Comparison of ENCODE assay signal across 11 cellular contexts in genomic region chr1:157521056-157521455, GRCh38. TPM values are rescaled to one million over a fixed set of nuclear protein-coding genes. Genes with fewer than 3 reads are reported as not detected.
"Had no signal": no experiment of that assay in that cellular context is flagged by ENCODE, and none has a peak within 500 bp of the region (broad histone marks: within the 10 kb centered on the region; RNA-seq: fewer than 3 reads in every experiment).

No MANE protein-coding gene starts in this region.

- ATAC-seq: HCT116 had no signal

- FAIRE-seq: H1, H54 had no signal

- H3K9me3 Mint-ChIP-seq: H9, HFFc6 had no signal

- H3K9ac ChIP-seq: GM23248 had no signal

- H3K36me3 ChIP-seq: HAP-1 had no signal

- H3K27ac Mint-ChIP-seq: H9, HFFc6 had no signal

- H3K27ac ChIP-seq: GM23248 had no signal

- H3K4me1 Mint-ChIP-seq: H9 had no signal

- H2AFZ ChIP-seq: GM23248 had no signal

- H3K4me1 ChIP-seq: HAP-1 had no signal

- H3K4me3 Mint-ChIP-seq: H9, HFFc6 had no signal

- H3K4me3 ChIP-seq: GM23248, HAP-1 had no signal

- H3K9me3 ChIP-seq: HAP-1 had no signal

- DNase-seq: GM23248, GOT3, H7, H9, HCEC 1CT, HFFc6 had no signal

RNA-seq across cellular contexts. Expression of gene FCRL5, which starts 31.3 kb away (rescaled TPM):
- total RNA-seq: GM23248, H4, HFFc6 had no signal
- polyA plus RNA-seq: GM23248 had no signal
